Comparison of ENCODE assay signal across 9 cellular contexts in the genomic region with DNA sequence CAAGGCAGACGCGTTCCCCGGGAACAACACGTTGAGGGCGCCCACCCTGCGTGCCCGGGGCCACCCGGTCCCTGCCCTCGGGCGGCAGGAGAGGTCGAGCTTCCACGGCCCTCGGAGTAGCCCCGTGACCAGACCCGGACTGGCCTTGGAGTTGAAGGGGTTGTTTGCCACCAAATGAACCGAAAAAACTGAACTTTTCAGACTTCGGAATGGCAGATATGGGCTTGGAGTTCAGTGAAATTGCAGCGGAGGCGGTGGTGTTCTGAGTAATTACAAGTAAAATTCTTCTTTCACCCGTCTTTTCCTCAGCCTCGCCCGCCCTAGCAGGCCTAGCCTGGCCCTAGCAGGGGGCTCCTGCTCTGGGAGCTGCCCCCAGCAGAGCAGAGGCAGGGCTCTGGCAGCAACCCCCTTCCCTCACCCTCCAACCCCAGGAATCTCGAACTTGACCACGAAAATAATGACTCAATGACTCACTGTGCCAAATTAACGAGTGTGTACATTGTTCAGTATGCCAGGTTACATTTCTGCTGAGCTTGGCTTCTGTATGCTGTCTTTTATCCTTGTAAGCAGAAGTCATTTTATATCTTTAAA. TPM values are rescaled to one million over a fixed set of nuclear protein-coding genes. Genes with fewer than 3 reads are reported as not detected.
DNase-seq lines count a peak whose midpoint lies in the region; ATAC-seq, FAIRE-seq and TF ChIP-seq lines count a peak whose summit lies in the region.
"Had no signal": no experiment of that assay in that cellular context is flagged by ENCODE, and none has a peak within 500 bp of the region (broad histone marks: within the 10 kb centered on the region; RNA-seq: fewer than 3 reads in every experiment).

No MANE protein-coding gene starts in this region.

- H3K36me3 ChIP-seq in gastroesophageal sphincter, result no peaks in the 10 kb centered on the region
- H3K36me3 ChIP-seq in sigmoid colon, result no peaks in the 10 kb centered on the region

- no peak for TF ChIP-seq POLR2A in H54 (IDR thresholded peaks at IDR 0.05; ENCODE audit: low read depth, low read length)
- no peak for TF ChIP-seq POLR2A in gastroesophageal sphincter (IDR thresholded peaks at IDR 0.05)
- no peak for TF ChIP-seq POLR2A in sigmoid colon (IDR thresholded peaks at IDR 0.05)

- H3K4me1 ChIP-seq in gastroesophageal sphincter (peaks cover 0 to 69% (median 25%) of the 10 kb centered on the region in 3 donors), sigmoid colon (peaks cover 0 to 65% (median 54%) of the 10 kb centered on the region in 4 donors)

- H3K4me3 ChIP-seq in gastroesophageal sphincter (peak overlapping the region; percentile 56 to 78), sigmoid colon (peak overlapping the region; percentile 46 to 64 (median 56))

- TF ChIP-seq EP300 in gastroesophageal sphincter (IDR thresholded peaks at IDR 0.05) (no peak), sigmoid colon (IDR thresholded peaks at IDR 0.05) (no peak)

- no peak for ATAC-seq in gastroesophageal sphincter

- DNase-seq in A172 (ENCODE audit: low spot score), result peak; percentile 81
- DNase-seq in H54 (ENCODE audit: insufficient read length, low spot score), result peak; percentile 88
- peak; percentile 62 for DNase-seq in sigmoid colon
- no peak for DNase-seq in NAMALWA (ENCODE audit: low spot score)
- DNase-seq in GM19240 (ENCODE audit: insufficient read length, low spot score), result no peak
- no peak for DNase-seq in middle frontal gyrus (ENCODE audit: extremely low spot score, low spot score)

- intact Hi-C loops in sigmoid colon (cut with DNase I), result no loop called here

- H3K27me3 ChIP-seq in gastroesophageal sphincter (peaks cover 21% of the 10 kb centered on the region), sigmoid colon (peaks cover 7 to 35% (median 11%) of the 10 kb centered on the region in 3 donors)

- H3K27ac ChIP-seq in VCaP (peak overlapping the region; percentile 25; the same call in 1 of the 2 replicates), gastroesophageal sphincter (peak overlapping the region; percentile 4 to 82 (median 73)), sigmoid colon (peak overlapping the region; percentile 59 to 82 (median 69))

- TF ChIP-seq CTCF in VCaP (conservative IDR thresholded peaks at IDR 0.05) (no peak), gastroesophageal sphincter (IDR thresholded peaks at IDR 0.05) (no peak), sigmoid colon (IDR thresholded peaks at IDR 0.05) (no peak)

- FAIRE-seq in H54 (lab: Jason Lieb, UNC), result peak; percentile 38
- FAIRE-seq: islet of Langerhans had no signal

- no peaks in the 10 kb centered on the region for H3K9me3 ChIP-seq in gastroesophageal sphincter
- no peaks in the 10 kb centered on the region for H3K9me3 ChIP-seq in sigmoid colon

- WGBS in gastroesophageal sphincter (ENCODE audit: low coverage in 1 of 2), 2 donors, result 7 to 12% methylated on average over 3 to 6 of the region's 25 CpGs
- WGBS in sigmoid colon, 2 donors, result 7 to 15% methylated on average over 25 of the region's 25 CpGs

RNA-seq across cellular contexts. Expression of gene PAPLN, which starts 1.1 kb away (rescaled TPM):
- 0.57 and 0.86 TPM in 2 replicates for total RNA-seq in A172 (2014; rRNA removed; shearing (Covaris generic))
- 10 to 100 TPM; 13.4 to 47.7 (median 28.2) TPM for total RNA-seq in gastroesophageal sphincter
- 10 to 100 TPM; 11.8 to 52.1 (median 18.5) TPM for total RNA-seq in sigmoid colon
- polyA plus RNA-seq in sigmoid colon, result 10 to 100 TPM in 1 of 3 donors, 1 to 10 TPM in 1, under 1 TPM in 1; 0.46 to 13.6 (median 1.2) TPM

Comparison
In these comparisons a context has a peak if more than half of its experiments do, and no peak if none do; other contexts are left out.
1. DNase-seq: peak in A172 (single experiment), H54 (single experiment) and sigmoid colon (single experiment); none in NAMALWA (single experiment), GM19240 (single experiment) and middle frontal gyrus (single experiment).
2. Peak in every context shown above with its lines, with median percentiles within 50 percentile points of each other: H3K27ac ChIP-seq.